ENCODE assay signal across 8 cellular contexts in the genomic region with DNA sequence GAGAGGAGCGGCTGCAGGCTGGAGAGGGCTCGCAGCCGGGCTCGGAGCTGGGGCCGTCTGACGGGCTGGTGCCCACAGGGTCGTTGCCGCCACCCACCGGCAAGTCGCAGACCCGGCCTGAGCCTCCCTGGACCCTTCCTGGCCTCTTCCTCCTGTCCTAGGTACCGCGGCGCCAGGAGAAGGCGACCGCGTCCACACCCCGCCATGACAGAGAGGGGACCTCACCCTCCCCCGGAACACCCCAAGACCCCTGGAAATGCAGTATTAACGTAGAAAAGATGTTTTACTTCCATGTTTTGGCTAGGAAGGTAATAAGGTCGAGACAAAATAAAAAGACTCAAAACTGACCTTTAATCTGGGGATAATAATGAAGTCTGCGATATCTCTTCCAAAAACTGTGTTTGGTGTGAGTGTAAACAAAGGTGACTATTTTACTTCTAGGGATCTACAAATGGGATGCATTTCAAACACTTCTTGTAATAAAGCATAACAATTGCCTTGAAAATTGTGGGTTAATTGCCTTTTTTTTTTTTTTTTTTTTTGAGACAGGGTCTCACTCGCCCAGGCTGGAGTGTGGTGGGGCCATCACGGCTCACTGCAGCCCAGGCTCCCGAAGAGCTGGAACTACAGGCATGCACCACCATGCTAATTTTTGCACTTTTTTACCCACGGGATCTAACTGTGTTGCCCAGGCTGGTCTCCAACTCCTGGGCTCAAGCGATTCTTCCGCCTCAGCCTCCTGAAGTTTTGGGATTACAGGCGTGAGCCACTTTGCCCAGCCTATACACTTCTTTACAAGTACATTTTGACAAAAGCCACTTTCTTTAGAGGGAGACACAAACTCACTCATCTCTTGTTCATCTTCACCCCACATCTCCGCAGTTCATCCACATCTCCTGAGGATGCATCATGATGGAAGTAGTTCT. TPM values are rescaled to one million over a fixed set of nuclear protein-coding genes. Genes with fewer than 3 reads are reported as not detected.
DNase-seq lines count a peak whose midpoint lies in the region; ATAC-seq, FAIRE-seq and TF ChIP-seq lines count a peak whose summit lies in the region.

No MANE protein-coding gene starts in this region.

- peaks cover 0 to 19% of the 10 kb centered on the region in 2 experiments; a peak in 2 of 4 replicates for H3K36me3 ChIP-seq in GM12878 (ENCODE audit: control insufficient read depth in 2 of 2, insufficient read depth in 2 of 2, low read length in 1 of 2)
- peaks cover 33% of the 10 kb centered on the region for H3K36me3 ChIP-seq in mesodermal cell (ENCODE audit: control insufficient read depth, insufficient read depth, low read length)

- TF ChIP-seq POLR2A in GM12878 (IDR thresholded peaks at IDR 0.05; ENCODE audit: low read depth, low read length) = no peak

- peak overlapping the region; percentile 69 for H3K9ac ChIP-seq in GM12878 (ENCODE audit: control insufficient read depth, insufficient read depth, low read length)

- no peak for TF ChIP-seq EP300 in GM12878 (IDR thresholded peaks at IDR 0.05; ENCODE audit: borderline replicate concordance in 1 of 2, control insufficient read depth in 1 of 2, low read depth in 2 of 2, low read length in 2 of 2)

- FAIRE-seq in GM12878 (lab: Jason Lieb, UNC) = no peak

- peaks cover 3% of the 10 kb centered on the region for H4K20me1 ChIP-seq in GM12878 (ENCODE audit: control insufficient read depth, insufficient read depth)

- ATAC-seq in HG03108 (IDR thresholded peaks at IDR 0.05; ENCODE audit: unreplicated experiment) (peak; percentile 28), GM12878 (peak; percentile 78)

- peak overlapping the region; percentile 85 for H2AFZ ChIP-seq in GM12878 (ENCODE audit: control insufficient read depth, low read depth, low read length)

- CTCF ChIA-PET in GM12878 (lab: Yijun Ruan, JAX) = interaction anchor here (1.1 kb wide), 1 partner anchor 10 kb away, joined by 5 read pairs; no protein-coding TSS in a partner anchor

- H3K9me3 ChIP-seq in GM12878 (replicated peaks; ENCODE audit: control insufficient read depth, insufficient read depth, low read length) = no peaks in the 10 kb centered on the region
- no peaks in the 10 kb centered on the region for H3K9me3 ChIP-seq in mesodermal cell (ENCODE audit: control insufficient read depth, low read length)

- H3K79me2 ChIP-seq in GM12878 (ENCODE audit: control insufficient read depth, insufficient read depth, low read length) = peaks cover 41% of the 10 kb centered on the region

- DNase-seq in DMS79 treated with DMSO at 0.1 percent for 48 hours (lab: John Stamatoyannopoulos, UW) (peak; percentile 81), DMS79 (lab: John Stamatoyannopoulos, UW) (no peak), GM12878 (ENCODE audit: low read depth, low spot score) (no peak)
- no peak for DNase-seq in stimulated activated CD4-positive, alpha-beta T cell treated with anti-CD3 and anti-CD28 coated beads, Interleukin-4, amount 100 ng/mL, for 24 hours
- no peak for DNase-seq in stimulated activated CD4-positive, alpha-beta T cell treated with anti-CD3 and anti-CD28 coated beads, Interleukin-12 subunit alpha, Interleukin-12 subunit beta, amount 100 ng/mL, for 4 hours
- no peak for DNase-seq in central memory CD4-positive, alpha-beta T cell

- WGBS in GM12878 (ENCODE audit: insufficient coverage, insufficient replicate concordance, low lambda C conversion rate, missing lambda C conversion rate) = 17% methylated on average over 27 of the region's 30 CpGs
- 23 to 41% methylated on average over 12 to 16 of the region's 30 CpGs for WGBS in mesodermal cell (ENCODE audit: insufficient coverage in 2 of 2), 2 experiments

- POLR2A ChIA-PET in GM12878 (lab: Charles Lee) = interaction anchor here (0.6 to 2.3 kb wide), 4 partner anchors 16 to 306 kb away, joined by 3 to 17 read pairs (median 4); a partner anchor contains a TSS

- in situ Hi-C loops in GM12878 (cut with MboI) = loop anchor here (25.0 kb wide), 1 partner anchor 1461 kb away; a partner anchor contains a TSS

- 0 out of 2 replicates have a peak, but pooled peaks have one; percentile 21 for TF ChIP-seq RAD21 in GM12878 (IDR thresholded peaks at IDR 0.05; ENCODE audit: insufficient read depth, low read depth, low read length)

- RAD21 ChIA-PET in GM12878 (lab: Charles Lee; ENCODE audit: unreplicated experiment) = interaction anchor here (0.7 kb wide), 1 partner anchor 35 kb away, joined by 3 read pairs; no protein-coding TSS in a partner anchor

- intact Hi-C loops in GM12878 (cut with micrococcal nuclease; ENCODE audit: unreplicated experiment) = loop anchor here (5.0 to 10.0 kb wide), 2 partner anchors 89 to 557 kb away; a partner anchor contains a TSS

- TF ChIP-seq CTCF in GM12878 (IDR thresholded peaks at IDR 0.05 in 2 of 3, conservative IDR thresholded peaks at IDR 0.05 in 1 of 3; ENCODE audit: control insufficient read depth in 2 of 3, extremely low read depth in 1 of 3, insufficient read depth in 1 of 3, low read depth in 3 of 3, low read length in 3 of 3) = peak in 1 of 3 experiments; percentile 16; a peak in 1 of 6 replicates

- H3K4me3 ChIP-seq in GM12878 (peak overlapping the region; percentile 86), mesodermal cell (ENCODE audit: extremely low read depth, insufficient read depth, low read length, poor library complexity, severe bottlenecking) (peak overlapping the region; percentile 93)

- no peaks in the 10 kb centered on the region for H3K27me3 ChIP-seq in GM12878 (replicated peaks in 1 of 2; ENCODE audit: control insufficient read depth in 2 of 2, insufficient read depth in 2 of 2, low read length in 1 of 2)

- SMC1A ChIA-PET in GM12878 (lab: Charles Lee; ENCODE audit: uncharacterized antibody, unreplicated experiment) = interaction anchor here (1.0 to 1.1 kb wide), 2 partner anchors 8 to 16 kb away, joined by 4 read pairs; a partner anchor contains a TSS

- H3K4me1 ChIP-seq in GM12878 (ENCODE audit: control insufficient read depth, insufficient read depth, low read length) (peaks cover 9% of the 10 kb centered on the region), mesodermal cell (ENCODE audit: control insufficient read depth, insufficient read depth, low read length, poor library complexity, severe bottlenecking) (peaks cover 14% of the 10 kb centered on the region)

- H3K4me2 ChIP-seq in GM12878 (ENCODE audit: control insufficient read depth, insufficient read depth) = peak overlapping the region; percentile 78

- peak overlapping the region; percentile 97 for H3K27ac ChIP-seq in GM12878 (ENCODE audit: control insufficient read depth, insufficient read depth)
- H3K27ac ChIP-seq in mesodermal cell (ENCODE audit: low read depth, low read length, severe bottlenecking) = peak overlapping the region; percentile 78

- BruUV-seq in GM12878 (replicated peaks; lab: Mats Ljungman, UMichigan) = TSS peak; percentile 82

RNA-seq across cellular contexts. Expression of a gene that starts 0.8 kb away (rescaled TPM):
- 479 and 538 TPM in 2 replicates for total RNA-seq in GM12878 (2013; cell fraction: nucleolus; rRNA removed)
- total RNA-seq in GM12878 (2014; rRNA removed) (72.1 and 84.6 TPM in 2 replicates), GM12878 (2014; rRNA removed; fragmentation: Illumina TruSeq; extraction: Trizol) (114 and 115 TPM in 2 replicates), GM12878 (2021) (67.4 and 78.2 TPM in 2 replicates)
- polyA plus RNA-seq in GM12878 (2011; ENCODE audit: low read depth) = 90.1 TPM
- polyA plus RNA-seq in GM12878 (2011; rRNA removed) (128 and 232 TPM in 2 replicates), GM12878 (2014; fragmentation: Illumina TruSeq; extraction: Trizol) (88.5 and 118 TPM in 2 replicates), GM12878 (2014; fragmentation: Nextera tagmentation; extraction: Ambion mirVana) (10 to 100 TPM; 23.5 to 48.3 TPM), GM12878 (2014; rRNA removed) (103 and 125 TPM in 2 replicates), GM12878 (2016; fragmentation: Nextera tagmentation; extraction: Ambion mirVana) (10 to 100 TPM; 91.5 to 99.1 TPM)
- 69.9 and 105 TPM in 2 replicates for polyA plus RNA-seq in GM12878 (2011; cell fraction: cytosol; rRNA removed)
- 436 and 505 TPM in 2 replicates for polyA plus RNA-seq in GM12878 (2011; cell fraction: nucleus; rRNA removed)
- polyA plus RNA-seq in GM12878 (2012) = 121 and 150 TPM in 2 replicates
- polyA minus RNA-seq in GM12878 (2011; rRNA and poly(A)+ RNA removed) = 72.9 and 96.0 TPM in 2 replicates
- 36.5 and 49.1 TPM in 2 replicates for polyA minus RNA-seq in GM12878 (2011; cell fraction: cytosol; rRNA and poly(A)+ RNA removed)
- 150 and 177 TPM in 2 replicates for polyA minus RNA-seq in GM12878 (2011; cell fraction: nucleus; rRNA and poly(A)+ RNA removed)
- polyA plus RNA-seq in mesodermal cell (2013, experiment 1 of 2) = 69.0 TPM
- 91.3 TPM for polyA plus RNA-seq in mesodermal cell (2013, experiment 2 of 2)

RNA-seq across cellular contexts. Expression of a gene that starts 15.8 kb away (rescaled TPM):
- total RNA-seq in GM12878 (2013; cell fraction: nucleolus; rRNA removed) = 15.0 and 17.3 TPM in 2 replicates
- total RNA-seq in GM12878 (2014; rRNA removed) = 31.9 and 38.5 TPM in 2 replicates
- total RNA-seq in GM12878 (2014; rRNA removed; fragmentation: Illumina TruSeq; extraction: Trizol) = 62.1 and 62.6 TPM in 2 replicates
- total RNA-seq in GM12878 (2021) = 29.2 and 30.0 TPM in 2 replicates
- 34.2 TPM for polyA plus RNA-seq in GM12878 (2011; ENCODE audit: low read depth)
- polyA plus RNA-seq in GM12878 (2011; rRNA removed) = 49.2 and 80.1 TPM in 2 replicates
- 12.1 and 13.2 TPM in 2 replicates for polyA plus RNA-seq in GM12878 (2011; cell fraction: cytosol; rRNA removed)
- polyA plus RNA-seq in GM12878 (2011; cell fraction: nucleus; rRNA removed) = 12.5 and 12.6 TPM in 2 replicates
- polyA plus RNA-seq in GM12878 (2012) = 68.3 and 73.1 TPM in 2 replicates
- 70.5 and 76.8 TPM in 2 replicates for polyA plus RNA-seq in GM12878 (2014; fragmentation: Illumina TruSeq; extraction: Trizol)
- 10 to 100 TPM; 20.3 to 31.3 TPM for polyA plus RNA-seq in GM12878 (2014; fragmentation: Nextera tagmentation; extraction: Ambion mirVana)
- polyA plus RNA-seq in GM12878 (2014; rRNA removed) = 32.9 and 38.0 TPM in 2 replicates
- polyA plus RNA-seq in GM12878 (2016; fragmentation: Nextera tagmentation; extraction: Ambion mirVana) = 10 to 100 TPM; 34.8 to 35.8 TPM
- polyA minus RNA-seq in GM12878 (2011; rRNA and poly(A)+ RNA removed) = 8.5 and 10.7 TPM in 2 replicates
- 3.2 and 5.9 TPM in 2 replicates for polyA minus RNA-seq in GM12878 (2011; cell fraction: cytosol; rRNA and poly(A)+ RNA removed)
- 6.4 and 12.8 TPM in 2 replicates for polyA minus RNA-seq in GM12878 (2011; cell fraction: nucleus; rRNA and poly(A)+ RNA removed)
- 51.5 TPM for polyA plus RNA-seq in mesodermal cell (2013, experiment 1 of 2)
- polyA plus RNA-seq in mesodermal cell (2013, experiment 2 of 2) = 67.2 TPM

RNA-seq across cellular contexts. Expression of a gene that starts 24.2 kb away (rescaled TPM):
- total RNA-seq in GM12878 (2013; cell fraction: nucleolus; rRNA removed) = 0.27 TPM in 1 of 2 replicates, not detected in the other
- not detected in 2 replicates for total RNA-seq in GM12878 (2014; rRNA removed)
- total RNA-seq in GM12878 (2014; rRNA removed; fragmentation: Illumina TruSeq; extraction: Trizol) = not detected in 2 replicates
- 0.13 TPM in 1 of 2 replicates, not detected in the other for total RNA-seq in GM12878 (2021)
- not detected for polyA plus RNA-seq in GM12878 (2011; ENCODE audit: low read depth)
- not detected in 2 replicates for polyA plus RNA-seq in GM12878 (2011; rRNA removed)
- 0.04 TPM in 1 of 2 replicates, not detected in the other for polyA plus RNA-seq in GM12878 (2011; cell fraction: cytosol; rRNA removed)
- 0.16 TPM in 1 of 2 replicates, not detected in the other for polyA plus RNA-seq in GM12878 (2011; cell fraction: nucleus; rRNA removed)
- polyA plus RNA-seq in GM12878 (2012) = 0.12 and 0.15 TPM in 2 replicates
- polyA plus RNA-seq in GM12878 (2014; fragmentation: Illumina TruSeq; extraction: Trizol) = not detected in 2 replicates
- polyA plus RNA-seq in GM12878 (2014; fragmentation: Nextera tagmentation; extraction: Ambion mirVana) = under 1 TPM in 1 of 2 experiments, not detected in 1; 0.02 TPM
- polyA plus RNA-seq in GM12878 (2014; rRNA removed) = not detected in 2 replicates
- polyA plus RNA-seq in GM12878 (2016; fragmentation: Nextera tagmentation; extraction: Ambion mirVana) = under 1 TPM; 0.24 to 0.34 TPM
- not detected in 2 replicates for polyA minus RNA-seq in GM12878 (2011; rRNA and poly(A)+ RNA removed)
- polyA minus RNA-seq in GM12878 (2011; cell fraction: cytosol; rRNA and poly(A)+ RNA removed) = not detected in 2 replicates
- not detected in 2 replicates for polyA minus RNA-seq in GM12878 (2011; cell fraction: nucleus; rRNA and poly(A)+ RNA removed)
- not detected for polyA plus RNA-seq in mesodermal cell (2013, experiment 1 of 2)
- polyA plus RNA-seq in mesodermal cell (2013, experiment 2 of 2) = not detected
